Comparison of ENCODE assay signal across 9 cellular contexts in genomic region chr9:35135988-35136387, GRCh38.
"Had no signal": no experiment of that assay in that cellular context is flagged by ENCODE, and none has a peak within 500 bp of the region (broad histone marks: within the 10 kb centered on the region; RNA-seq: fewer than 3 reads in every experiment).

No MANE protein-coding gene starts in this region.

- H2AFZ ChIP-seq: GM23338 had no signal

- H3K36me3 ChIP-seq: HAP-1 had no signal

- FAIRE-seq: HTR-8/SVneo had no signal

- H3K27ac ChIP-seq: KMS-11 had no signal

- H3K4me3 ChIP-seq: GM23338, HAP-1 had no signal

- H3K4me2 ChIP-seq: GM23338, KMS-11 had no signal

- H3K9ac ChIP-seq: KMS-11 had no signal

- ATAC-seq: GM23338, HCT116 had no signal

- H3K4me1 ChIP-seq: HAP-1 had no signal

- DNase-seq: H7, HFFc6, IMR-90, KBM-7 had no signal
